Comparison of ENCODE assay signal across 1 cellular context in the genomic region with DNA sequence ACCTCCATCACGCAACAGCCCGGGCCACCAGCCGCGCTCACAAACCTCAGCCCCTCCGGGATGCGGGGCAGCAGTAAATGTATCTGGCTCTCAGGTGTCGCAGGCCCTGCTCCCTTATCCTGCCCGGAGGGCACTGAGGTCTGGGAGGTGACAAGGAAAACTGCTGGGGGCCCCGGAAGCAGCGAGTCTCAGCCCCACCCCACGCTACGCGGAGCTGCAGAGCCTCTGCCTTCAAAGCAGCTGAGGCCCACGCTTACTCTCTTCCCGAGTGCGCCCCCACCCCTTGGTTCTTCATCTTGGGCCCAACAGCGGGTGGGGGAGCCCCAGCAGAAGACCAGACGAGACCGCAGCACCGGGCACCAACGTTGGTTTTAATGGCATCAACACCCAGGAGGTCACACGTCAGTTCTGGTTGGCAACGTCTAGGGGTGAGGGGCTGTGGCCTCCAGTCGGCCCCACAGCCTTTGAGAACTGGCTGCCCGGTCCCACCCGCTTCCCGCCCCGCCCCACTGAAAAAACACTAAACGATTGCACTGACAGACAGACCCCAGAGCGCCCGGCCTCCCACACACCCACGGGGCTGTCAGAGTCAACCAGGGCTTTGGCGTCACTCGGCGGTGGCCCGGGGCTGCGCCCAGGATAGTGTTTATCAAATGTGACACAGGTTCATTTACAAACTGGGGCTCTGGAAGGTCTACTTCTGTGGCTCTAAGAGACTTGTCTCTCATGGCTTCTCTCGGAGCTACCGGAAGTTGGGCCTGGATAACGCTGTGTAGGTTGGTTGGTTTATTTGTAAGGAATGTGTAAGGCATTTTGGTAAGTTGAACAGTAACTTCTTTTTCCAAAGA.
TF ChIP-seq lines count a peak whose summit lies in the region.

No MANE protein-coding gene starts in this region.

TF ChIP-seq in IMR-90, 13 proteins besides CTCF, POLR2A, EP300 and RAD21 (continued from another document):
- TF ChIP-seq CHD1 (IDR thresholded peaks at IDR 0.05; ENCODE audit: low read depth, low read length), result no peak
- TF ChIP-seq, protein P1, sequence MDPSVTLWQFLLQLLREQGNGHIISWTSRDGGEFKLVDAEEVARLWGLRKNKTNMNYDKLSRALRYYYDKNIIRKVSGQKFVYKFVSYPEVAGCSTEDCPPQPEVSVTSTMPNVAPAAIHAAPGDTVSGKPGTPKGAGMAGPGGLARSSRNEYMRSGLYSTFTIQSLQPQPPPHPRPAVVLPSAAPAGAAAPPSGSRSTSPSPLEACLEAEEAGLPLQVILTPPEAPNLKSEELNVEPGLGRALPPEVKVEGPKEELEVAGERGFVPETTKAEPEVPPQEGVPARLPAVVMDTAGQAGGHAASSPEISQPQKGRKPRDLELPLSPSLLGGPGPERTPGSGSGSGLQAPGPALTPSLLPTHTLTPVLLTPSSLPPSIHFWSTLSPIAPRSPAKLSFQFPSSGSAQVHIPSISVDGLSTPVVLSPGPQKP (IDR thresholded peaks at IDR 0.05; ENCODE audit: borderline replicate concordance, low read depth, low read length), result no peak
- TF ChIP-seq MAFK (IDR thresholded peaks at IDR 0.05; ENCODE audit: low read depth, low read length), result no peak
- no peak for TF ChIP-seq NFE2L2 (IDR thresholded peaks at IDR 0.05; ENCODE audit: low read depth, low read length)
- no peak for TF ChIP-seq RCOR1 (IDR thresholded peaks at IDR 0.05; ENCODE audit: insufficient replicate concordance, low read length)
- TF ChIP-seq, protein P2, sequence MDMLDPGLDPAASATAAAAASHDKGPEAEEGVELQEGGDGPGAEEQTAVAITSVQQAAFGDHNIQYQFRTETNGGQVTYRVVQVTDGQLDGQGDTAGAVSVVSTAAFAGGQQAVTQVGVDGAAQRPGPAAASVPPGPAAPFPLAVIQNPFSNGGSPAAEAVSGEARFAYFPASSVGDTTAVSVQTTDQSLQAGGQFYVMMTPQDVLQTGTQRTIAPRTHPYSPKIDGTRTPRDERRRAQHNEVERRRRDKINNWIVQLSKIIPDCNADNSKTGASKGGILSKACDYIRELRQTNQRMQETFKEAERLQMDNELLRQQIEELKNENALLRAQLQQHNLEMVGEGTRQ (IDR thresholded peaks at IDR 0.05; ENCODE audit: low read depth, low read length), result no peak
- TF ChIP-seq MXI1 (IDR thresholded peaks at IDR 0.05; ENCODE audit: borderline replicate concordance, low read depth, low read length), result no peak
- TF ChIP-seq RFX5 (IDR thresholded peaks at IDR 0.05; ENCODE audit: low read depth, low read length), result no peak
